ENCODE assay signal across 9 cellular contexts in genomic region chr3:73786346-73786807, GRCh38.
DNase-seq lines count a peak whose midpoint lies in the region; ATAC-seq and TF ChIP-seq lines count a peak whose summit lies in the region.
"Had no signal": no experiment of that assay in that cellular context is flagged by ENCODE, and none has a peak within 500 bp of the region (broad histone marks: within the 10 kb centered on the region; RNA-seq: fewer than 3 reads in every experiment).

No MANE protein-coding gene starts in this region.

- no peak overlapping the region for H3K27ac Mint-ChIP-seq in stimulated activated memory B cell treated with anti-CD40 and anti-IgM and Interleukin-4, amounts not matched to agents 10 μg/mL and 1 μg/mL and 100 μg/mL, for 72 hours
- no peak overlapping the region for H3K27ac Mint-ChIP-seq in CD8-positive, alpha-beta memory T cell
- no peak overlapping the region for H3K27ac Mint-ChIP-seq in activated T-cell treated with anti-CD3 and anti-CD28 coated beads, Interleukin-2, amount 50 U/mL, for 24 hours

- H3K36me3 ChIP-seq in ascending aorta = no peaks in the 10 kb centered on the region
- no peaks in the 10 kb centered on the region for H3K36me3 ChIP-seq in CD8-positive, alpha-beta memory T cell (ENCODE audit: insufficient read depth, low read length)
- H3K36me3 ChIP-seq: neutrophil had no signal

- CTCF ChIA-PET in CD8-positive, alpha-beta memory T cell (lab: Charles Lee) = no interaction called here

- no peaks in the 10 kb centered on the region for H3K27me3 Mint-ChIP-seq in stimulated activated memory B cell treated with anti-CD40 and anti-IgM and Interleukin-4, amounts not matched to agents 10 μg/mL and 1 μg/mL and 100 μg/mL, for 72 hours
- peaks cover 0 to 3% of the 10 kb centered on the region in 2 donors for H3K27me3 Mint-ChIP-seq in CD8-positive, alpha-beta memory T cell
- H3K27me3 Mint-ChIP-seq in activated T-cell treated with anti-CD3 and anti-CD28 coated beads, Interleukin-2, amount 50 U/mL, for 24 hours = no peaks in the 10 kb centered on the region

- peaks cover 0 to 21% of the 10 kb centered on the region in 2 donors for H3K4me1 ChIP-seq in ascending aorta
- H3K4me1 ChIP-seq in CD8-positive, alpha-beta memory T cell (ENCODE audit: insufficient read depth, low read length) = no peaks in the 10 kb centered on the region

- H3K4me3 ChIP-seq in HFF-Myc (replicated peaks; ENCODE audit: low read depth, low read length) = no peak overlapping the region
- H3K4me3 ChIP-seq in ascending aorta = no peak overlapping the region
- H3K4me3 ChIP-seq in CD8-positive, alpha-beta memory T cell (ENCODE audit: low read length) = no peak overlapping the region

- H3K9me3 Mint-ChIP-seq in stimulated activated memory B cell treated with anti-CD40 and anti-IgM and Interleukin-4, amounts not matched to agents 10 μg/mL and 1 μg/mL and 100 μg/mL, for 72 hours = peaks cover 3% of the 10 kb centered on the region
- peaks cover 0 to 6% (median 4%) of the 10 kb centered on the region in 5 donors for H3K9me3 Mint-ChIP-seq in CD8-positive, alpha-beta memory T cell
- H3K9me3 Mint-ChIP-seq in activated T-cell treated with anti-CD3 and anti-CD28 coated beads, Interleukin-2, amount 50 U/mL, for 24 hours = peaks cover 3% of the 10 kb centered on the region

- H3K4me3 Mint-ChIP-seq in stimulated activated memory B cell treated with anti-CD40 and anti-IgM and Interleukin-4, amounts not matched to agents 10 μg/mL and 1 μg/mL and 100 μg/mL, for 72 hours = no peak overlapping the region
- H3K4me3 Mint-ChIP-seq in CD8-positive, alpha-beta memory T cell = no peak overlapping the region
- H3K4me3 Mint-ChIP-seq in activated T-cell treated with anti-CD3 and anti-CD28 coated beads, Interleukin-2, amount 50 U/mL, for 24 hours = no peak overlapping the region

- DNase-seq in HFF-Myc (ENCODE audit: extremely low read depth, low read depth) (peak; percentile 43), ascending aorta (ENCODE audit: low spot score in 2 of 2) (peak; percentile 63 to 93), glomerular visceral epithelial cell (ENCODE audit: extremely low spot score) (peak; percentile 91), NCI-H526 treated with DMSO at 0.1 percent for 48 hours (lab: John Stamatoyannopoulos, UW) (no peak)
- no peak for DNase-seq in CD8-positive, alpha-beta memory T cell
- DNase-seq in activated T-cell treated with anti-CD3 and anti-CD28 coated beads, Interleukin-2, amount 50 U/mL, for 24 hours = no peak

- intact Hi-C loops in ascending aorta (cut with DNase I) = loop anchor here (2.0 to 5.0 kb wide), 3 partner anchors 18 to 279 kb away; partner anchors contain the start of gene PDZRN3

- no peaks in the 10 kb centered on the region for H3K27me3 ChIP-seq in ascending aorta
- no peaks in the 10 kb centered on the region for H3K27me3 ChIP-seq in CD8-positive, alpha-beta memory T cell (ENCODE audit: insufficient read depth, low read length, poor library complexity, severe bottlenecking)
- H3K27me3 ChIP-seq: neutrophil had no signal

- no peaks in the 10 kb centered on the region for H3K4me1 Mint-ChIP-seq in stimulated activated memory B cell treated with anti-CD40 and anti-IgM and Interleukin-4, amounts not matched to agents 10 μg/mL and 1 μg/mL and 100 μg/mL, for 72 hours
- H3K4me1 Mint-ChIP-seq in CD8-positive, alpha-beta memory T cell = no peaks in the 10 kb centered on the region
- no peaks in the 10 kb centered on the region for H3K4me1 Mint-ChIP-seq in activated T-cell treated with anti-CD3 and anti-CD28 coated beads, Interleukin-2, amount 50 U/mL, for 24 hours (ENCODE audit: low read depth)

- no peaks in the 10 kb centered on the region for H3K9me3 ChIP-seq in ascending aorta
- H3K9me3 ChIP-seq in CD8-positive, alpha-beta memory T cell (ENCODE audit: low read length) = no peaks in the 10 kb centered on the region
- H3K9me3 ChIP-seq: neutrophil had no signal

- peak; percentile 24 for ATAC-seq in stimulated activated memory B cell treated with anti-CD40 and anti-IgM and Interleukin-4, amounts not matched to agents 10 μg/mL and 1 μg/mL and 100 μg/mL, for 72 hours
- ATAC-seq in HG02852 (IDR thresholded peaks at IDR 0.05; ENCODE audit: unreplicated experiment) = no peak

- POLR2A ChIA-PET in CD8-positive, alpha-beta memory T cell (lab: Charles Lee) = no interaction called here

- peak overlapping the region; percentile 69 to 76 for H3K27ac ChIP-seq in ascending aorta
- H3K27ac ChIP-seq in CD8-positive, alpha-beta memory T cell (ENCODE audit: low read depth, low read length) = no peak overlapping the region
- H3K27ac ChIP-seq: neutrophil had no signal

- TF ChIP-seq CTCF in HFF-Myc (IDR thresholded peaks at IDR 0.05; ENCODE audit: low read depth, low read length, missing control alignments) (no peak), ascending aorta (IDR thresholded peaks at IDR 0.05) (no peak)

- no peaks in the 10 kb centered on the region for H3K36me3 Mint-ChIP-seq in stimulated activated memory B cell treated with anti-CD40 and anti-IgM and Interleukin-4, amounts not matched to agents 10 μg/mL and 1 μg/mL and 100 μg/mL, for 72 hours
- H3K36me3 Mint-ChIP-seq in CD8-positive, alpha-beta memory T cell = peaks cover 0 to 1% (median 0%) of the 10 kb centered on the region in 3 donors
- no peaks in the 10 kb centered on the region for H3K36me3 Mint-ChIP-seq in activated T-cell treated with anti-CD3 and anti-CD28 coated beads, Interleukin-2, amount 50 U/mL, for 24 hours (ENCODE audit: low read depth)

Comparison
In these comparisons a context has a peak if more than half of its experiments do, and no peak if none do; other contexts are left out.
1. DNase-seq: peak in HFF-Myc (single experiment), ascending aorta (2 of 2) and glomerular visceral epithelial cell (single experiment); none in CD8-positive, alpha-beta memory T cell (0 of 5), NCI-H526 treated with DMSO at 0.1 percent for 48 hours (single experiment) and activated T-cell treated with anti-CD3 and anti-CD28 coated beads, Interleukin-2, amount 50 U/mL, for 24 hours (single experiment).